In genomic region chr11:126636911-126637799, GRCh38 we compare ENCODE assay signal across 12 cellular contexts.
A peak's percentile ranks its signal among the peaks of the same experiment; 100 is the strongest.
DNase-seq lines count a peak whose midpoint lies in the region; ATAC-seq and TF ChIP-seq lines count a peak whose summit lies in the region.
"Had no signal": no experiment of that assay in that cellular context is flagged by ENCODE, and none has a peak within 500 bp of the region (broad histone marks: within the 10 kb centered on the region; RNA-seq: fewer than 3 reads in every experiment).

No MANE protein-coding gene starts in this region.

- H4K5ac ChIP-seq in IMR-90 (ENCODE audit: low read depth, low read length), result peak overlapping the region; percentile 7

- H2AFZ ChIP-seq in IMR-90 (replicated peaks; ENCODE audit: low read length, poor library complexity), result peak overlapping the region; percentile 38

- no peaks in the 10 kb centered on the region for H3K27me3 ChIP-seq in BJ (ENCODE audit: control insufficient read depth, insufficient read depth, low read length)
- no peaks in the 10 kb centered on the region for H3K27me3 ChIP-seq in IMR-90 (ENCODE audit: control insufficient read depth, insufficient read depth, low read length)
- H3K27me3 ChIP-seq in brain microvascular endothelial cell (replicated peaks), result no peaks in the 10 kb centered on the region

- CTCF ChIA-PET in BJ (lab: Yijun Ruan, JAX) (interaction anchor here (0.9 to 1.5 kb wide), 3 partner anchors 10 to 353 kb away, joined by 3 to 6 read pairs (median 3); no protein-coding TSS in a partner anchor), IMR-90 (lab: Yijun Ruan, JAX) (interaction anchor here (1.4 to 1.7 kb wide), 2 partner anchors 30 to 204 kb away, joined by 3 to 5 read pairs; no protein-coding TSS in a partner anchor)

- H3K9me1 ChIP-seq in IMR-90 (ENCODE audit: insufficient read depth, low read length), result peaks cover 21% of the 10 kb centered on the region

- H3K27ac ChIP-seq in IMR-90 (ENCODE audit: insufficient read depth, low read length) (peak overlapping the region; percentile 71), brain microvascular endothelial cell (peak overlapping the region; percentile 38)
- H3K27ac ChIP-seq: esophagus squamous epithelium had no signal

- H3K18ac ChIP-seq in IMR-90 (ENCODE audit: low read depth, low read length), result peak overlapping the region; percentile 53

- H2BK5ac ChIP-seq in IMR-90 (ENCODE audit: low read depth, low read length, poor library complexity, severe bottlenecking), result peak overlapping the region; percentile 79

- H3K79me1 ChIP-seq in IMR-90 (ENCODE audit: low read depth in 1 of 2, low read length in 2 of 2), result peaks cover 5 to 6% of the 10 kb centered on the region in 2 experiments; a peak in 2 of 4 replicates

- peak overlapping the region; percentile 9 to 50; a peak in 3 of 4 replicates for H4K8ac ChIP-seq in IMR-90 (ENCODE audit: low read depth in 2 of 2, low read length in 2 of 2)

- H3K4me1 ChIP-seq in IMR-90 (ENCODE audit: control insufficient read depth, insufficient read depth, low read length), result peaks cover 17% of the 10 kb centered on the region
- H3K4me1 ChIP-seq: esophagus squamous epithelium had no signal

- H3K4me2 ChIP-seq in IMR-90 (ENCODE audit: low read depth, low read length), result peak overlapping the region; percentile 45; the same call in 1 of the 2 replicates

- H3K14ac ChIP-seq in IMR-90 (replicated peaks; ENCODE audit: low read depth, low read length), result peak overlapping the region; percentile 62

- H3K9ac ChIP-seq in IMR-90 (ENCODE audit: low read depth, low read length), result no peak overlapping the region

- H3K23ac ChIP-seq in IMR-90 (ENCODE audit: low read depth, low read length), result peak overlapping the region; percentile 54; the same call in 1 of the 2 replicates

- TF ChIP-seq RAD21 in IMR-90 (IDR thresholded peaks at IDR 0.05; ENCODE audit: low read length), result no peak

- H3K36me3 ChIP-seq in BJ (ENCODE audit: control insufficient read depth, insufficient read depth, low read length) (no peaks in the 10 kb centered on the region), IMR-90 (ENCODE audit: control insufficient read depth, insufficient read depth, low read length) (no peaks in the 10 kb centered on the region), brain microvascular endothelial cell (replicated peaks) (no peaks in the 10 kb centered on the region)
- H3K36me3 ChIP-seq: esophagus squamous epithelium had no signal

- no peaks in the 10 kb centered on the region for H3K9me3 ChIP-seq in IMR-90 (ENCODE audit: control insufficient read depth, insufficient read depth, low read length)
- H3K9me3 ChIP-seq: esophagus squamous epithelium had no signal

- H3K56ac ChIP-seq in IMR-90 (ENCODE audit: extremely low read depth, insufficient read depth, low read length), result peak overlapping the region; percentile 28; the same call in 1 of the 2 replicates

- intact Hi-C loops in IMR-90 (cut with micrococcal nuclease), result no loop called here

- peak overlapping the region; percentile 78; the same call in 1 of the 2 replicates for H2AK5ac ChIP-seq in IMR-90 (ENCODE audit: low read depth, low read length)

- H3K4me3 ChIP-seq in BJ (ENCODE audit: low read depth, low read length) (no peak overlapping the region), IMR-90 (ENCODE audit: insufficient read depth, low read depth, low read length) (no peak overlapping the region), brain microvascular endothelial cell (ENCODE audit: low read depth, low read length) (no peak overlapping the region)
- H3K4me3 ChIP-seq: esophagus squamous epithelium had no signal

- ATAC-seq in IMR-90 (ENCODE audit: low read depth) (peak; percentile 82), HG02610 (IDR thresholded peaks at IDR 0.05; ENCODE audit: unreplicated experiment) (no peak), HG03521 (IDR thresholded peaks at IDR 0.05; ENCODE audit: unreplicated experiment) (no peak)

- peak overlapping the region; percentile 78 for H2BK20ac ChIP-seq in IMR-90 (ENCODE audit: low read depth, low read length)

- peak overlapping the region; percentile 79 for H2BK120ac ChIP-seq in IMR-90 (ENCODE audit: low read depth, low read length)

- peak overlapping the region; percentile 80 for H2AK9ac ChIP-seq in IMR-90 (replicated peaks; ENCODE audit: low read depth, low read length, poor library complexity)

- dilution Hi-C loops in IMR-90 (cut with HindIII; ENCODE audit: low sequenced_read_pairs, unreplicated experiment), result no loop called here

- no peak for TF ChIP-seq POLR2A in IMR-90 (IDR thresholded peaks at IDR 0.05; ENCODE audit: low read depth, low read length)

- 13% methylated on average over 3 of the region's 5 CpGs; no CpG with 5 or more reads in 1 of the 2 experiments for WGBS in IMR-90 (ENCODE audit: extremely low coverage in 2 of 2, insufficient read length in 1 of 2), 2 experiments

- TF ChIP-seq CTCF in BJ (IDR thresholded peaks at IDR 0.05; ENCODE audit: insufficient read depth, low read depth, low read length), result no peak
- no peak for TF ChIP-seq CTCF in IMR-90 (conservative IDR thresholded peaks at IDR 0.05; ENCODE audit: low read depth, low read length)
- TF ChIP-seq CTCF in brain microvascular endothelial cell (IDR thresholded peaks at IDR 0.05; ENCODE audit: low read depth, low read length, missing control alignments), result no peak

- peak overlapping the region; percentile 65 for H4K91ac ChIP-seq in IMR-90 (ENCODE audit: insufficient read depth, low read depth, low read length)

- H3K4ac ChIP-seq in IMR-90 (ENCODE audit: low read depth, low read length), result peak overlapping the region; percentile 82

- BruUV-seq in IMR-90 (replicated peaks; lab: Mats Ljungman, UMichigan), result no TSS peak

- POLR2A ChIA-PET in BJ (lab: Charles Lee), result interaction anchor here (0.6 kb wide), 2 partner anchors 14 to 30 kb away, joined by 3 read pairs; no protein-coding TSS in a partner anchor
- POLR2A ChIA-PET in IMR-90 (lab: Charles Lee; ENCODE audit: unreplicated experiment), result no interaction called here

- in situ Hi-C loops in IMR-90 (cut with MboI; ENCODE audit: low sequenced_read_pairs), result no loop called here
- in situ Hi-C loops in brain microvascular endothelial cell (cut with HindIII; ENCODE audit: low pct_ligation_motif_present, low sequenced_read_pairs), result no loop called here

- no peaks in the 10 kb centered on the region for H4K20me1 ChIP-seq in IMR-90 (ENCODE audit: insufficient read depth, low read length)

- DNase-seq in BJ (ENCODE audit: low read depth) (peak; percentile 42), IMR-90 (peak; percentile 85), brain microvascular endothelial cell (peak; percentile 52), myocyte (ENCODE audit: low read depth) (peak; percentile 11), OCI-M1 (lab: John Stamatoyannopoulos, UW) (no peak), NCI-H2196 (lab: John Stamatoyannopoulos, UW; ENCODE audit: unreplicated experiment) (no peak)
- DNase-seq: activated CD4-positive, alpha-beta T cell treated with anti-CD3 and anti-CD28 coated beads for 1 hour; COR-L47; esophagus squamous epithelium; NCI-H1105 had no signal

- peak overlapping the region; percentile 40; the same call in 2 of the 3 replicates for H2BK15ac ChIP-seq in IMR-90 (ENCODE audit: low read depth, low read length)

TF ChIP-seq in IMR-90, 13 proteins besides CTCF, POLR2A, EP300 and RAD21:
- TF ChIP-seq NFE2L2 (IDR thresholded peaks at IDR 0.05; ENCODE audit: low read depth, low read length) (peak; percentile 45; the same call in 1 of the 2 replicates), FOS (IDR thresholded peaks at IDR 0.05; ENCODE audit: low read depth, low read length) (peak; percentile 71), SMC3 (IDR thresholded peaks at IDR 0.05; ENCODE audit: low read depth, low read length) (no peak), MAZ (IDR thresholded peaks at IDR 0.05; ENCODE audit: borderline replicate concordance, low read depth, low read length) (peak; percentile 45; the same call in 1 of the 2 replicates)

Comparison
In these comparisons a context has a peak if more than half of its experiments do, and no peak if none do; other contexts are left out.
1. DNase-seq: peak in BJ (single experiment), IMR-90 (single experiment), brain microvascular endothelial cell (single experiment) and myocyte (single experiment); none in OCI-M1 (single experiment) and NCI-H2196 (single experiment).